18 cellular contexts compared by ENCODE assay signal in genomic region chr11:47488111-47488510, GRCh38. TPM values are rescaled to one million over a fixed set of nuclear protein-coding genes. Genes with fewer than 3 reads are reported as not detected.
A peak's percentile ranks its signal among the peaks of the same experiment; 100 is the strongest.
DNase-seq lines count a peak whose midpoint lies in the region; ATAC-seq lines count a peak whose summit lies in the region.
"Had no signal": no experiment of that assay in that cellular context is flagged by ENCODE, and none has a peak within 500 bp of the region (broad histone marks: within the 10 kb centered on the region; RNA-seq: fewer than 3 reads in every experiment).

No MANE protein-coding gene starts in this region.

- no peak for ATAC-seq in activated naive CD4-positive, alpha-beta T cell treated with anti-CD3 and anti-CD28 coated beads, Interleukin-2, amount 50 U/mL, for 72 hours
- ATAC-seq in central memory CD8-positive, alpha-beta T cell (replicated peaks; ENCODE audit: extremely low read depth, poor library complexity, severe bottlenecking): no peak
- no peak for ATAC-seq in GM18870 (IDR thresholded peaks at IDR 0.05; ENCODE audit: unreplicated experiment)
- no peak for ATAC-seq in GM21390 (IDR thresholded peaks at IDR 0.05; ENCODE audit: unreplicated experiment)
- ATAC-seq: esophagus mucosa had no signal

- 62% methylated on average over 3 of the region's 3 CpGs for WGBS in urinary bladder

- no peaks in the 10 kb centered on the region for H3K9me3 Mint-ChIP-seq in activated naive CD4-positive, alpha-beta T cell treated with anti-CD3 and anti-CD28 coated beads, Interleukin-2, amount 50 U/mL, for 72 hours
- H3K9me3 Mint-ChIP-seq in central memory CD8-positive, alpha-beta T cell: no peaks in the 10 kb centered on the region
- H3K9me3 Mint-ChIP-seq: activated naive CD4-positive, alpha-beta T cell treated with anti-CD3 and anti-CD28 coated beads, Interleukin-2, amount 10 ng/mL, durations not matched to agents 7 days and 5 days; stimulated activated naive B cell treated with anti-CD40 and anti-IgM and Interleukin-4, amounts not matched to agents 10 μg/mL and 1 μg/mL and 100 μg/mL, for 72 hours had no signal

- H3K4me3 Mint-ChIP-seq in central memory CD8-positive, alpha-beta T cell: no peak overlapping the region
- H3K4me3 Mint-ChIP-seq: activated naive CD4-positive, alpha-beta T cell treated with anti-CD3 and anti-CD28 coated beads, Interleukin-2, amount 10 ng/mL, durations not matched to agents 7 days and 5 days; stimulated activated naive B cell treated with anti-CD40 and anti-IgM and Interleukin-4, amounts not matched to agents 10 μg/mL and 1 μg/mL and 100 μg/mL, for 72 hours had no signal

- H3K27ac ChIP-seq in muscle layer of duodenum (ENCODE audit: low read length) (peak overlapping the region; percentile 20), urinary bladder (ENCODE audit: low read depth) (peak overlapping the region; percentile 1)
- H3K27ac ChIP-seq: uterus had no signal

- no peaks in the 10 kb centered on the region for H3K9me3 ChIP-seq in muscle layer of duodenum (ENCODE audit: control insufficient read depth in 1 of 2, low read length in 2 of 2)
- H3K9me3 ChIP-seq: uterus had no signal

- H3K27me3 Mint-ChIP-seq in central memory CD8-positive, alpha-beta T cell: no peaks in the 10 kb centered on the region
- H3K27me3 Mint-ChIP-seq: activated naive CD4-positive, alpha-beta T cell treated with anti-CD3 and anti-CD28 coated beads, Interleukin-2, amount 10 ng/mL, durations not matched to agents 7 days and 5 days; stimulated activated naive B cell treated with anti-CD40 and anti-IgM and Interleukin-4, amounts not matched to agents 10 μg/mL and 1 μg/mL and 100 μg/mL, for 72 hours had no signal

- H3K4me1 ChIP-seq in muscle layer of duodenum (ENCODE audit: control insufficient read depth in 1 of 2, insufficient read depth in 2 of 2, low read length in 2 of 2): peaks cover 9 to 14% of the 10 kb centered on the region in 2 donors
- H3K4me1 ChIP-seq in urinary bladder (ENCODE audit: insufficient read depth): no peaks in the 10 kb centered on the region
- H3K4me1 ChIP-seq: uterus had no signal

- peaks cover 38 to 40% of the 10 kb centered on the region in 2 donors for H3K36me3 ChIP-seq in muscle layer of duodenum (ENCODE audit: control insufficient read depth in 1 of 2, insufficient read depth in 2 of 2, low read length in 2 of 2)
- peaks cover 6% of the 10 kb centered on the region for H3K36me3 ChIP-seq in urinary bladder (ENCODE audit: insufficient read depth)
- H3K36me3 ChIP-seq: uterus had no signal

- H3K27me3 ChIP-seq in muscle layer of duodenum (ENCODE audit: low read depth, low read length): no peaks in the 10 kb centered on the region
- H3K27me3 ChIP-seq: uterus had no signal

- peaks cover 5 to 12% of the 10 kb centered on the region in 2 donors for H3K36me3 Mint-ChIP-seq in activated naive CD4-positive, alpha-beta T cell treated with anti-CD3 and anti-CD28 coated beads, Interleukin-2, amount 50 U/mL, for 72 hours
- peaks cover 57% of the 10 kb centered on the region for H3K36me3 Mint-ChIP-seq in central memory CD8-positive, alpha-beta T cell (ENCODE audit: insufficient read depth)

- H3K4me3 ChIP-seq in muscle layer of duodenum (ENCODE audit: low read depth in 1 of 2, low read length in 2 of 2) (no peak overlapping the region), urinary bladder (ENCODE audit: low read depth, low read length) (no peak overlapping the region)
- H3K4me3 ChIP-seq: uterus had no signal

- H3K27ac Mint-ChIP-seq in activated naive CD4-positive, alpha-beta T cell treated with anti-CD3 and anti-CD28 coated beads, Interleukin-2, amount 50 U/mL, for 72 hours: peak overlapping the region; percentile 39 to 78
- H3K27ac Mint-ChIP-seq in central memory CD8-positive, alpha-beta T cell (ENCODE audit: low read depth): peak overlapping the region; percentile 72
- H3K27ac Mint-ChIP-seq: activated naive CD4-positive, alpha-beta T cell treated with anti-CD3 and anti-CD28 coated beads, Interleukin-2, amount 10 ng/mL, durations not matched to agents 7 days and 5 days; stimulated activated naive B cell treated with anti-CD40 and anti-IgM and Interleukin-4, amounts not matched to agents 10 μg/mL and 1 μg/mL and 100 μg/mL, for 72 hours had no signal

- DNase-seq in activated naive CD4-positive, alpha-beta T cell treated with anti-CD3 and anti-CD28 coated beads, Interleukin-2, amount 50 U/mL, for 72 hours (ENCODE audit: low spot score in 2 of 2): no peak
- no peak for DNase-seq in activated naive CD4-positive, alpha-beta T cell treated with anti-CD3 and anti-CD28 coated beads, Interleukin-2, amount 50 U/mL, for 16 hours
- DNase-seq in central memory CD8-positive, alpha-beta T cell (ENCODE audit: low spot score in 2 of 2): no peak
- no peak for DNase-seq in DMS79 treated with DMSO at 0.1 percent for 48 hours (lab: John Stamatoyannopoulos, UW)
- DNase-seq: activated naive CD4-positive, alpha-beta T cell treated with anti-CD3 and anti-CD28 coated beads, Interleukin-2, amount 10 ng/mL, durations not matched to agents 7 days and 5 days; EL; head of caudate nucleus; KG1; NCI-H1105; NCI-H82; posterior cingulate gyrus; stimulated activated naive B cell treated with anti-CD40 and anti-IgM and Interleukin-4, amounts not matched to agents 10 μg/mL and 1 μg/mL and 100 μg/mL, for 72 hours; uterus had no signal

- H3K4me1 Mint-ChIP-seq in central memory CD8-positive, alpha-beta T cell: peaks cover 16% of the 10 kb centered on the region

RNA-seq across cellular contexts. Expression of gene RAPSN, which starts 39.2 kb away (rescaled TPM):
- under 1 TPM in 1 of 2 donors, not detected in 1; 0.62 TPM for total RNA-seq in activated naive CD4-positive, alpha-beta T cell treated with anti-CD3 and anti-CD28 coated beads, Interleukin-2, amount 50 U/mL, for 72 hours
- total RNA-seq in urinary bladder: 3.0 TPM
- polyA plus RNA-seq in urinary bladder: 0.05 TPM
